ENCODE assay signal across 27 cellular contexts in genomic region chr1:87720561-87720960, GRCh38.
"Had no signal": no experiment of that assay in that cellular context is flagged by ENCODE, and none has a peak within 500 bp of the region (broad histone marks: within the 10 kb centered on the region; RNA-seq: fewer than 3 reads in every experiment).

No MANE protein-coding gene starts in this region.

- H3K9ac ChIP-seq: parathyroid adenoma had no signal

- H3K27me3 ChIP-seq: colonic mucosa, esophagus muscularis mucosa, foreskin keratinocyte, gastroesophageal sphincter, right atrium auricular region, sigmoid colon, spleen, tibial nerve, upper lobe of left lung had no signal

- FAIRE-seq: islet of Langerhans, urothelium cell line had no signal

- H3K27ac ChIP-seq: colonic mucosa, epithelial cell of prostate, esophagus muscularis mucosa, foreskin keratinocyte, gastroesophageal sphincter, heart right ventricle, parathyroid adenoma, right atrium auricular region, sigmoid colon, spleen, thoracic aorta, tibial nerve, upper lobe of left lung had no signal

- H3K4me3 ChIP-seq: colonic mucosa, esophagus muscularis mucosa, gastroesophageal sphincter, heart right ventricle, mucosa of descending colon, right atrium auricular region, sigmoid colon, spleen, thoracic aorta, tibial nerve, upper lobe of left lung had no signal

- H2AFZ ChIP-seq: parathyroid adenoma had no signal

- H3K36me3 ChIP-seq: colonic mucosa, esophagus muscularis mucosa, gastroesophageal sphincter, heart right ventricle, right atrium auricular region, sigmoid colon, spleen, thoracic aorta, tibial nerve, upper lobe of left lung had no signal

- H3K79me2 ChIP-seq: parathyroid adenoma had no signal

- H3K9me3 ChIP-seq: colonic mucosa, esophagus muscularis mucosa, gastroesophageal sphincter, heart right ventricle, mucosa of descending colon, right atrium auricular region, sigmoid colon, spleen, thoracic aorta, tibial nerve, upper lobe of left lung had no signal

- H3K4me1 ChIP-seq: heart right ventricle, parathyroid adenoma, right atrium auricular region, spleen, upper lobe of left lung had no signal

- DNase-seq: colonic mucosa; effector CD8-positive, alpha-beta T cell; endodermal cell; foreskin keratinocyte; glutamatergic neuron; heart right ventricle; hippocampal formation; left colon; mesenchymal stem cell; mucosa of descending colon; naive B cell; sigmoid colon; spleen; stimulated activated CD4-positive, alpha-beta T cell treated with anti-CD3 and anti-CD28 coated beads, Interleukin-4, amount 100 ng/mL, for 4 hours; stimulated activated naive CD8-positive, alpha-beta T cell treated with anti-CD3 and anti-CD28 coated beads, Interleukin-15, Interleukin-2, amounts not matched to agents 100 U/mL and 50 U/mL, for 24 hours; substantia nigra had no signal

- ATAC-seq: foreskin keratinocyte; gastroesophageal sphincter; heart right ventricle; left colon; mucosa of descending colon; stimulated activated memory B cell treated with anti-CD40 and anti-IgM and Interleukin-4, amounts not matched to agents 10 μg/mL and 1 μg/mL and 100 μg/mL, for 72 hours; stimulated activated naive CD8-positive, alpha-beta T cell treated with anti-CD3 and anti-CD28 coated beads, Interleukin-15, Interleukin-2, amounts not matched to agents 100 U/mL and 50 U/mL, for 24 hours had no signal
